ENCODE assay signal across 12 cellular contexts in genomic region chr17:18626152-18626870, GRCh38. TPM values are rescaled to one million over a fixed set of nuclear protein-coding genes. Genes with fewer than 3 reads are reported as not detected.
DNase-seq lines count a peak whose midpoint lies in the region; ATAC-seq, FAIRE-seq and TF ChIP-seq lines count a peak whose summit lies in the region.
"Had no signal": no experiment of that assay in that cellular context is flagged by ENCODE, and none has a peak within 500 bp of the region (broad histone marks: within the 10 kb centered on the region; RNA-seq: fewer than 3 reads in every experiment).

No MANE protein-coding gene starts in this region.

- POLR2A ChIA-PET in A549 (lab: Yijun Ruan, JAX), result no interaction called here

- DNase-seq in A549 (ENCODE audit: low read depth in 1 of 2, low spot score in 1 of 2), result peak in 1 of 2 experiments; percentile 5
- no peak for DNase-seq in GM12864 (ENCODE audit: low read depth)
- DNase-seq in kidney, result peak; percentile 49
- no peak for DNase-seq in cerebellar cortex (ENCODE audit: low spot score)
- DNase-seq in NCI-H1105 treated with DMSO at 0.1 percent for 48 hours (lab: John Stamatoyannopoulos, UW), result no peak
- no peak for DNase-seq in foreskin fibroblast
- DNase-seq in activated effector memory CD4-positive, alpha-beta T cell treated with Interleukin-2 at 50 U/mL for 16 hours, result no peak

- no peak for TF ChIP-seq EP300 in A549 (IDR thresholded peaks at IDR 0.05)

- H3K4me3 ChIP-seq in A549 (peak overlapping the region; percentile 11; the same call in 1 of the 3 replicates), GM12864 (ENCODE audit: low read depth, low read length) (peak overlapping the region; percentile 3; the same call in 1 of the 2 replicates), kidney (ENCODE audit: low read length in 2 of 2) (peak overlapping the region; percentile 20 to 47), foreskin fibroblast (ENCODE audit: low read depth in 1 of 2, low read length in 2 of 2) (no peak overlapping the region)

- 73% methylated on average over 12 of the region's 12 CpGs for WGBS in A549 (ENCODE audit: missing lambda C conversion rate)

- H3K9me3 ChIP-seq in A549, result 0 out of 3 replicates have a peak, but pooled peaks cover 4% of the 10 kb centered on the region
- H3K9me3 ChIP-seq in kidney (ENCODE audit: control insufficient read depth in 1 of 2, low read length in 2 of 2), result no peaks in the 10 kb centered on the region
- H3K9me3 ChIP-seq: Peyer's patch, prostate gland had no signal

- ATAC-seq in A549, result no peak

- TF ChIP-seq CTCF in A549 (IDR thresholded peaks at IDR 0.05) (no peak), GM12864 (IDR thresholded peaks at IDR 0.05; ENCODE audit: low read depth, low read length, missing control alignments) (no peak), VCaP (conservative IDR thresholded peaks at IDR 0.05) (no peak), kidney (IDR thresholded peaks at IDR 0.05; ENCODE audit: borderline replicate concordance, extremely low read depth, insufficient read depth) (no peak), foreskin fibroblast (IDR thresholded peaks at IDR 0.05; ENCODE audit: low read depth, low read length) (no peak)

- intact Hi-C loops in kidney (cut with DNase I), result no loop called here

- 0 out of 6 replicates have a peak overlapping the region, but pooled peaks of 1 of the 2 experiments have one; percentile 24 for H3K27ac ChIP-seq in A549
- peak overlapping the region; percentile 20; the same call in 1 of the 2 replicates for H3K27ac ChIP-seq in VCaP
- H3K27ac ChIP-seq in kidney (ENCODE audit: low read depth in 2 of 2, low read length in 2 of 2), result no peak overlapping the region

- TF ChIP-seq POLR2A in A549 (IDR thresholded peaks at IDR 0.05; ENCODE audit: low read length), result no peak

- CTCF ChIA-PET in A549 (lab: Yijun Ruan, JAX), result interaction anchor here (0.6 to 2.1 kb wide), 17 partner anchors 12 to 473 kb away, joined by 3 to 14 read pairs (median 3); no protein-coding TSS in a partner anchor

- no peaks in the 10 kb centered on the region for H3K36me3 ChIP-seq in kidney (ENCODE audit: control insufficient read depth in 1 of 2, insufficient read depth in 2 of 2, low read length in 2 of 2)
- H3K36me3 ChIP-seq: Peyer's patch, prostate gland had no signal

- no peak for TF ChIP-seq RAD21 in A549 (conservative IDR thresholded peaks at IDR 0.05 in 1 of 2, IDR thresholded peaks at IDR 0.05 in 1 of 2)

- no peak for FAIRE-seq in A549 (lab: Jason Lieb, UNC)
- no peak for FAIRE-seq in kidney (lab: Jason Lieb, UNC)

- peak overlapping the region in 1 of 2 donors; percentile 15 for H3K9ac ChIP-seq in kidney (ENCODE audit: low read length in 2 of 2)

- H3K4me1 ChIP-seq in A549 (no peaks in the 10 kb centered on the region), kidney (ENCODE audit: control insufficient read depth in 1 of 2, insufficient read depth in 1 of 2, low read depth in 1 of 2, low read length in 2 of 2) (no peaks in the 10 kb centered on the region)
- H3K4me1 ChIP-seq: Peyer's patch, prostate gland had no signal

- peak overlapping the region; percentile 53 for H3K4me2 ChIP-seq in A549

TF ChIP-seq in A549, 52 proteins besides CTCF, POLR2A, EP300 and RAD21:
- TF ChIP-seq SMC3 (IDR thresholded peaks at IDR 0.05) (no peak), HOXB13 (CRISPR knock-in tag; IDR thresholded peaks at IDR 0.05; ENCODE audit: low read depth) (no peak)

RNA-seq across cellular contexts. Expression of gene TBC1D28, which starts 17.9 kb away (rescaled TPM):
- polyA plus RNA-seq in A549 (2011; rRNA removed) (not detected in 2 replicates), A549 (2017; fragmentation: RNase III; extraction: RNeasy Plus Mini Kit Qiagen cat#74134 plus additional on column Dnase treatment) (not detected in 3 replicates), kidney (ENCODE audit: insufficient read depth, low read depth, low replicate concordance) (not detected)
- not detected in 2 replicates for polyA plus RNA-seq in A549 (2012; cell fraction: cytosol; rRNA removed)
- polyA plus RNA-seq in A549 (2012; cell fraction: nucleus; rRNA removed), result 0.02 TPM in 1 of 2 replicates, not detected in the other
- not detected in 2 replicates for polyA minus RNA-seq in A549 (2011; rRNA and poly(A)+ RNA removed)
- not detected for total RNA-seq in kidney
- total RNA-seq: left lobe of liver, LHCN-M2, Peyer's patch had no signal

RNA-seq across cellular contexts. Expression of gene FOXO3B, which starts 55.8 kb away (rescaled TPM):
- polyA plus RNA-seq in A549 (2011; rRNA removed), result 3.2 and 4.0 TPM in 2 replicates
- 6.5 and 9.0 TPM in 2 replicates for polyA plus RNA-seq in A549 (2012; cell fraction: cytosol; rRNA removed)
- 10.3 and 12.3 TPM in 2 replicates for polyA plus RNA-seq in A549 (2012; cell fraction: nucleus; rRNA removed)
- polyA plus RNA-seq in A549 (2017; fragmentation: RNase III; extraction: RNeasy Plus Mini Kit Qiagen cat#74134 plus additional on column Dnase treatment), result 2.6 to 3.2 TPM (median 2.7 TPM) in 3 replicates
- polyA minus RNA-seq in A549 (2011; rRNA and poly(A)+ RNA removed), result 8.1 and 8.6 TPM in 2 replicates
- total RNA-seq in kidney, result 3.0 TPM
- 0.49 TPM for polyA plus RNA-seq in kidney (ENCODE audit: insufficient read depth, low read depth, low replicate concordance)

Comparison
In these comparisons a context has a peak if more than half of its experiments do, and no peak if none do; other contexts are left out.
1. H3K4me3 ChIP-seq: peak in A549 (single experiment), GM12864 (single experiment) and kidney (2 of 2); none in foreskin fibroblast (0 of 2).